8 cellular contexts compared by ENCODE assay signal in genomic region chr13:99265823-99266426, GRCh38. TPM values are rescaled to one million over a fixed set of nuclear protein-coding genes. Genes with fewer than 3 reads are reported as not detected.
DNase-seq lines count a peak whose midpoint lies in the region; ATAC-seq, FAIRE-seq and TF ChIP-seq lines count a peak whose summit lies in the region.

No MANE protein-coding gene starts in this region.

- no peaks in the 10 kb centered on the region for H3K9me3 Mint-ChIP-seq in activated naive CD8-positive, alpha-beta T cell treated with anti-CD3 and anti-CD28 coated beads, Interleukin-2, amount 10 ng/mL, durations not matched to agents 7 days and 5 days
- no peaks in the 10 kb centered on the region for H3K9me3 Mint-ChIP-seq in stimulated activated naive CD8-positive, alpha-beta T cell treated with anti-CD3 and anti-CD28 coated beads, Interleukin-15, Interleukin-2, amounts not matched to agents 100 ng/mL and 50 ng/mL, for 24 hours

- ATAC-seq in GM18909 (IDR thresholded peaks at IDR 0.05; ENCODE audit: poor library complexity, unreplicated experiment) = peak; percentile 54
- peak; percentile 59 for ATAC-seq in activated naive CD8-positive, alpha-beta T cell treated with anti-CD3 and anti-CD28 coated beads, Interleukin-2, amount 10 ng/mL, durations not matched to agents 7 days and 5 days (ENCODE audit: low read depth)
- peak; percentile 64 to 66 for ATAC-seq in right cardiac atrium
- ATAC-seq in HG02759 (IDR thresholded peaks at IDR 0.05; ENCODE audit: unreplicated experiment) = no peak

- peaks cover 2% of the 10 kb centered on the region for H3K4me1 ChIP-seq in right cardiac atrium (ENCODE audit: control insufficient read depth, insufficient read depth, low read length)

- intact Hi-C loops in right cardiac atrium (cut with DNase I) = loop anchor here in 3 of 4 donors (2.0 to 5.0 kb wide), 2 partner anchors 89 kb away; no protein-coding TSS in a partner anchor

- H3K27ac ChIP-seq in right cardiac atrium (ENCODE audit: low read length) = no peak overlapping the region

- 34% methylated on average over 3 of the region's 3 CpGs for WGBS in right cardiac atrium

- no peak for TF ChIP-seq POLR2A in GM12892 (IDR thresholded peaks at IDR 0.05; ENCODE audit: low read depth, low read length)

- H3K27me3 Mint-ChIP-seq in activated naive CD8-positive, alpha-beta T cell treated with anti-CD3 and anti-CD28 coated beads, Interleukin-2, amount 10 ng/mL, durations not matched to agents 7 days and 5 days = no peaks in the 10 kb centered on the region
- H3K27me3 Mint-ChIP-seq in stimulated activated naive CD8-positive, alpha-beta T cell treated with anti-CD3 and anti-CD28 coated beads, Interleukin-15, Interleukin-2, amounts not matched to agents 100 ng/mL and 50 ng/mL, for 24 hours = no peaks in the 10 kb centered on the region

- FAIRE-seq in GM12892 (lab: Jason Lieb, UNC) = no peak

- H3K27me3 ChIP-seq in right cardiac atrium (ENCODE audit: control insufficient read depth, insufficient read depth) = no peaks in the 10 kb centered on the region

- H3K9me3 ChIP-seq in right cardiac atrium (ENCODE audit: control insufficient read depth, low read length) = no peaks in the 10 kb centered on the region

- DNase-seq in CD1c-positive myeloid dendritic cell (ENCODE audit: extremely low spot score) (peak; percentile 67), NCI-H2081 (lab: John Stamatoyannopoulos, UW) (peak; percentile 8 to 60), right cardiac atrium (no peak), GM12892 (ENCODE audit: insufficient read length) (no peak)
- no peak for DNase-seq in activated naive CD8-positive, alpha-beta T cell treated with anti-CD3 and anti-CD28 coated beads, Interleukin-2, amount 10 ng/mL, durations not matched to agents 7 days and 5 days

- H3K4me3 Mint-ChIP-seq in activated naive CD8-positive, alpha-beta T cell treated with anti-CD3 and anti-CD28 coated beads, Interleukin-2, amount 10 ng/mL, durations not matched to agents 7 days and 5 days = no peak overlapping the region
- H3K4me3 Mint-ChIP-seq in stimulated activated naive CD8-positive, alpha-beta T cell treated with anti-CD3 and anti-CD28 coated beads, Interleukin-15, Interleukin-2, amounts not matched to agents 100 ng/mL and 50 ng/mL, for 24 hours = peak overlapping the region; percentile 46

- peaks cover 4% of the 10 kb centered on the region for H3K36me3 Mint-ChIP-seq in activated naive CD8-positive, alpha-beta T cell treated with anti-CD3 and anti-CD28 coated beads, Interleukin-2, amount 10 ng/mL, durations not matched to agents 7 days and 5 days
- H3K36me3 Mint-ChIP-seq in stimulated activated naive CD8-positive, alpha-beta T cell treated with anti-CD3 and anti-CD28 coated beads, Interleukin-15, Interleukin-2, amounts not matched to agents 100 ng/mL and 50 ng/mL, for 24 hours (ENCODE audit: low read depth) = peaks cover 29% of the 10 kb centered on the region

- H3K27ac Mint-ChIP-seq in activated naive CD8-positive, alpha-beta T cell treated with anti-CD3 and anti-CD28 coated beads, Interleukin-2, amount 10 ng/mL, durations not matched to agents 7 days and 5 days = no peak overlapping the region
- H3K27ac Mint-ChIP-seq in stimulated activated naive CD8-positive, alpha-beta T cell treated with anti-CD3 and anti-CD28 coated beads, Interleukin-15, Interleukin-2, amounts not matched to agents 100 ng/mL and 50 ng/mL, for 24 hours = peak overlapping the region; percentile 88

- POLR2A ChIA-PET in activated naive CD8-positive, alpha-beta T cell treated with anti-CD3 and anti-CD28 coated beads, Interleukin-2, amount 10 ng/mL, durations not matched to agents 7 days and 5 days (lab: Charles Lee) = interaction anchor here (0.6 to 3.0 kb wide), 7 partner anchors 47 to 178 kb away, joined by 3 to 37 read pairs (median 3); partner anchors contain the start of gene UBAC2

- H3K4me1 Mint-ChIP-seq in activated naive CD8-positive, alpha-beta T cell treated with anti-CD3 and anti-CD28 coated beads, Interleukin-2, amount 10 ng/mL, durations not matched to agents 7 days and 5 days = peaks cover 44% of the 10 kb centered on the region
- peaks cover 72% of the 10 kb centered on the region for H3K4me1 Mint-ChIP-seq in stimulated activated naive CD8-positive, alpha-beta T cell treated with anti-CD3 and anti-CD28 coated beads, Interleukin-15, Interleukin-2, amounts not matched to agents 100 ng/mL and 50 ng/mL, for 24 hours (ENCODE audit: low read depth)

- H3K4me3 ChIP-seq in right cardiac atrium (ENCODE audit: low read length) = no peak overlapping the region

RNA-seq across cellular contexts. Expression of gene GPR18, which starts 7.7 kb away (rescaled TPM):
- total RNA-seq in activated naive CD8-positive, alpha-beta T cell treated with anti-CD3 and anti-CD28 coated beads, Interleukin-2, amount 10 ng/mL, durations not matched to agents 7 days and 5 days = 10 to 100 TPM; 25.5 to 25.9 TPM
- under 1 TPM in 2 of 4 donors, not detected in 2; 0.21 to 0.37 TPM for total RNA-seq in right cardiac atrium
- not detected for polyA plus RNA-seq in right cardiac atrium
- polyA plus RNA-seq in GM12892 (2012; ENCODE audit: missing spikeins) = 0.76 TPM

RNA-seq across cellular contexts. Expression of gene GPR183, which starts 41.3 kb away (rescaled TPM):
- total RNA-seq in activated naive CD8-positive, alpha-beta T cell treated with anti-CD3 and anti-CD28 coated beads, Interleukin-2, amount 10 ng/mL, durations not matched to agents 7 days and 5 days = 10 to 100 TPM; 36.4 to 44.9 TPM
- total RNA-seq in right cardiac atrium = 10 to 100 TPM in 2 of 4 donors, 1 to 10 TPM in 2; 9.7 to 20.7 (median 13.5) TPM
- 14.5 TPM for polyA plus RNA-seq in right cardiac atrium
- polyA plus RNA-seq in GM12892 (2012; ENCODE audit: missing spikeins) = 100 TPM

Comparison
In these comparisons a context has a peak if more than half of its experiments do, and no peak if none do; other contexts are left out.
1. DNase-seq: peak in CD1c-positive myeloid dendritic cell (single experiment) and NCI-H2081 (2 of 2); none in activated naive CD8-positive, alpha-beta T cell treated with anti-CD3 and anti-CD28 coated beads, Interleukin-2, amount 10 ng/mL, durations not matched to agents 7 days and 5 days (single experiment), right cardiac atrium (0 of 3) and GM12892 (single experiment).
2. RNA of gene GPR18, which starts 7.7 kb away (total RNA-seq): 25.5 to 25.9 TPM in activated naive CD8-positive, alpha-beta T cell treated with anti-CD3 and anti-CD28 coated beads, Interleukin-2, amount 10 ng/mL, durations not matched to agents 7 days and 5 days; 0.21 to 0.37 TPM in right cardiac atrium; every median in the first group is over 10 times any median in the second.